In genomic region chr6:167898673-167899311, GRCh38 we compare ENCODE assay signal across 8 cellular contexts.
DNase-seq lines count a peak whose midpoint lies in the region; ATAC-seq and TF ChIP-seq lines count a peak whose summit lies in the region.

No MANE protein-coding gene starts in this region.

- H3K4me1 ChIP-seq in GM23338 (ENCODE audit: insufficient read depth) (no peaks in the 10 kb centered on the region), liver (ENCODE audit: control insufficient read depth in 4 of 4, insufficient read depth in 4 of 4, low read length in 3 of 4) (peaks cover 0 to 10% (median 6%) of the 10 kb centered on the region in 4 donors)

- no peaks in the 10 kb centered on the region for H3K9me2 ChIP-seq in GM23338 (ENCODE audit: insufficient read depth)

- H3K36me3 Mint-ChIP-seq in Calu3 (ENCODE audit: insufficient read depth, unreplicated experiment) (peaks cover 11% of the 10 kb centered on the region), GM23338 (ENCODE audit: low read depth) (peaks cover 46% of the 10 kb centered on the region), MCF 10A (ENCODE audit: insufficient read depth, unreplicated experiment) (peaks cover 39% of the 10 kb centered on the region)
- no peaks in the 10 kb centered on the region for H3K36me3 Mint-ChIP-seq in activated CD4-positive, alpha-beta T cell treated with anti-CD3 and anti-CD28 coated beads, Interleukin-2, amount 10 ng/mL, durations not matched to agents 24 days and 14 days (ENCODE audit: low read depth)

- no peaks in the 10 kb centered on the region; the same call in 1 of the 2 replicates for H4K20me1 ChIP-seq in GM23338 (replicated peaks; ENCODE audit: insufficient read depth)

- DNase-seq in Calu3 (no peak), GM23338 (ENCODE audit: low spot score) (peak; percentile 72), NCI-H2227 (lab: John Stamatoyannopoulos, UW; ENCODE audit: unreplicated experiment) (peak; percentile 24), MCF 10A (ENCODE audit: unreplicated experiment) (peak; percentile 43), mesenteric fat pad (ENCODE audit: low spot score) (no peak)
- no peak for DNase-seq in activated naive CD4-positive, alpha-beta T cell treated with anti-CD3 and anti-CD28 coated beads, Interleukin-2, amount 50 U/mL, for 16 hours
- no peak for DNase-seq in activated CD4-positive, alpha-beta T cell treated with anti-CD3 and anti-CD28 coated beads, Interleukin-2, amount 10 ng/mL, durations not matched to agents 24 days and 14 days

- POLR2A ChIA-PET in MCF 10A (lab: Yijun Ruan, JAX), result interaction anchor here (0.7 to 1.7 kb wide), 2 partner anchors 10 to 55 kb away, joined by 3 to 5 read pairs; no protein-coding TSS in a partner anchor

- H3K4me3 Mint-ChIP-seq in Calu3 (ENCODE audit: low read depth, unreplicated experiment) (no peak overlapping the region), GM23338 (no peak overlapping the region), MCF 10A (ENCODE audit: unreplicated experiment) (no peak overlapping the region)
- H3K4me3 Mint-ChIP-seq in activated CD4-positive, alpha-beta T cell treated with anti-CD3 and anti-CD28 coated beads, Interleukin-2, amount 10 ng/mL, durations not matched to agents 24 days and 14 days, result no peak overlapping the region

- H3K4me2 ChIP-seq in GM23338, result no peak overlapping the region

- H3K4me1 Mint-ChIP-seq in Calu3 (ENCODE audit: low read depth, unreplicated experiment) (peaks cover 5% of the 10 kb centered on the region), GM23338 (no peaks in the 10 kb centered on the region), MCF 10A (ENCODE audit: insufficient read depth, unreplicated experiment) (peaks cover 6% of the 10 kb centered on the region)
- no peaks in the 10 kb centered on the region for H3K4me1 Mint-ChIP-seq in activated CD4-positive, alpha-beta T cell treated with anti-CD3 and anti-CD28 coated beads, Interleukin-2, amount 10 ng/mL, durations not matched to agents 24 days and 14 days

- H3K9ac ChIP-seq in liver (ENCODE audit: low read depth in 1 of 2, low read length in 2 of 2), result no peak overlapping the region

- TF ChIP-seq RAD21 in liver (IDR thresholded peaks at IDR 0.05), result peak; percentile 89 to 90

- 93% methylated on average over 3 of the region's 3 CpGs for WGBS in liver

- TF ChIP-seq CTCF in Calu3 (IDR thresholded peaks at IDR 0.05; ENCODE audit: unreplicated experiment), result peak; percentile 45
- TF ChIP-seq CTCF in GM23338 (conservative IDR thresholded peaks at IDR 0.05; ENCODE audit: low read depth in 2 of 2), result peak; percentile 55 to 86
- peak; percentile 69 for TF ChIP-seq CTCF in MCF 10A (IDR thresholded peaks at IDR 0.05; ENCODE audit: unreplicated experiment)
- TF ChIP-seq CTCF in liver (IDR thresholded peaks at IDR 0.05; ENCODE audit: low read depth, low read length, missing input control), result peak; percentile 74

- H3K36me3 ChIP-seq in GM23338 (ENCODE audit: insufficient read depth) (peaks cover 18% of the 10 kb centered on the region), liver (ENCODE audit: control insufficient read depth in 4 of 4, insufficient read depth in 3 of 4, low read depth in 1 of 4, low read length in 3 of 4) (peaks cover 0 to 3% (median 2%) of the 10 kb centered on the region in 4 donors)

- H3K9me3 ChIP-seq in liver (ENCODE audit: control insufficient read depth in 4 of 4, low read length in 3 of 4), result no peaks in the 10 kb centered on the region

- intact Hi-C loops in Calu3 (cut with micrococcal nuclease; ENCODE audit: unreplicated experiment), result loop anchor here (1.0 to 5.0 kb wide), 2 partner anchors 66 to 396 kb away; no protein-coding TSS in a partner anchor
- intact Hi-C loops in MCF 10A (cut with micrococcal nuclease), result loop anchor here (1.0 kb wide), 2 partner anchors 396 to 413 kb away; no protein-coding TSS in a partner anchor
- intact Hi-C loops in activated CD4-positive, alpha-beta T cell treated with anti-CD3 and anti-CD28 coated beads, Interleukin-2, amount 10 ng/mL, durations not matched to agents 24 days and 14 days (cut with micrococcal nuclease), result loop anchor here (2.0 to 10.0 kb wide), 3 partner anchors 71 to 414 kb away; partner anchors contain the start of gene AFDN

- H3K27ac Mint-ChIP-seq in Calu3 (ENCODE audit: unreplicated experiment) (no peak overlapping the region), GM23338 (0 out of 2 replicates have a peak overlapping the region, but pooled peaks have one; percentile 23), MCF 10A (ENCODE audit: low read depth, unreplicated experiment) (no peak overlapping the region)
- no peak overlapping the region for H3K27ac Mint-ChIP-seq in activated CD4-positive, alpha-beta T cell treated with anti-CD3 and anti-CD28 coated beads, Interleukin-2, amount 10 ng/mL, durations not matched to agents 24 days and 14 days

- no peaks in the 10 kb centered on the region for H3K9me3 Mint-ChIP-seq in Calu3 (ENCODE audit: low read depth, unreplicated experiment)
- H3K9me3 Mint-ChIP-seq in GM23338, result no peaks in the 10 kb centered on the region
- no peaks in the 10 kb centered on the region for H3K9me3 Mint-ChIP-seq in MCF 10A (ENCODE audit: unreplicated experiment)
- no peaks in the 10 kb centered on the region for H3K9me3 Mint-ChIP-seq in activated CD4-positive, alpha-beta T cell treated with anti-CD3 and anti-CD28 coated beads, Interleukin-2, amount 10 ng/mL, durations not matched to agents 24 days and 14 days

- no peak overlapping the region for H3K4me3 ChIP-seq in GM23338
- H3K4me3 ChIP-seq in liver (ENCODE audit: low read depth in 1 of 3, low read length in 3 of 3), result no peak overlapping the region

- CTCF ChIA-PET in Calu3 (lab: Charles Lee) (interaction anchor here (0.5 to 1.4 kb wide), 2 partner anchors 243 to 413 kb away, joined by 3 to 9 read pairs; no protein-coding TSS in a partner anchor), MCF 10A (lab: Yijun Ruan, JAX) (interaction anchor here (0.7 to 1.0 kb wide), 3 partner anchors 71 to 743 kb away, joined by 3 read pairs; no protein-coding TSS in a partner anchor)

- no peak overlapping the region for H2AFZ ChIP-seq in GM23338

- peaks cover 12% of the 10 kb centered on the region; the same call in 1 of the 2 replicates for H3K79me2 ChIP-seq in GM23338 (replicated peaks; ENCODE audit: insufficient read depth)

- no peak overlapping the region for H3K27ac ChIP-seq in GM23338 (ENCODE audit: low read depth)
- no peak overlapping the region for H3K27ac ChIP-seq in liver (ENCODE audit: low read depth in 1 of 2, low read length in 2 of 2)

- no peaks in the 10 kb centered on the region for H3F3A ChIP-seq in GM23338 (replicated peaks; ENCODE audit: low read depth)

- H3K27me3 ChIP-seq in GM23338 (ENCODE audit: insufficient read depth) (no peaks in the 10 kb centered on the region), liver (ENCODE audit: control insufficient read depth in 4 of 4, insufficient read depth in 4 of 4, low read length in 3 of 4) (no peaks in the 10 kb centered on the region)

- H3K27me3 Mint-ChIP-seq in Calu3 (ENCODE audit: unreplicated experiment) (no peaks in the 10 kb centered on the region), GM23338 (ENCODE audit: insufficient read depth, low read depth, poor library complexity) (peaks cover 2% of the 10 kb centered on the region), MCF 10A (ENCODE audit: insufficient read depth, unreplicated experiment) (no peaks in the 10 kb centered on the region)
- no peaks in the 10 kb centered on the region for H3K27me3 Mint-ChIP-seq in activated CD4-positive, alpha-beta T cell treated with anti-CD3 and anti-CD28 coated beads, Interleukin-2, amount 10 ng/mL, durations not matched to agents 24 days and 14 days

- ATAC-seq in GM23338, result peak; percentile 48; the same call in 2 of the 3 replicates

- BruUV-seq in Calu3 (replicated peaks; lab: Mats Ljungman, UMichigan), result no TSS peak
- no TSS peak for BruUV-seq in MCF 10A (replicated peaks; lab: Mats Ljungman, UMichigan)

TF ChIP-seq in GM23338, 12 proteins besides CTCF, POLR2A, EP300 and RAD21 (continues in another document):
- TF ChIP-seq JUNB (IDR thresholded peaks at IDR 0.05; ENCODE audit: unreplicated experiment) (no peak), STAT1 (IDR thresholded peaks at IDR 0.05; ENCODE audit: unreplicated experiment) (no peak), ETS1 (IDR thresholded peaks at IDR 0.05) (no peak), NANOG (IDR thresholded peaks at IDR 0.05; ENCODE audit: borderline replicate concordance) (no peak)

TF ChIP-seq in liver, 16 proteins besides CTCF, POLR2A, EP300 and RAD21:
- no peak for TF ChIP-seq ATF3 (IDR thresholded peaks at IDR 0.05)
- no peak for TF ChIP-seq RXRA (IDR thresholded peaks at IDR 0.05)

Comparison
In these comparisons a context has a peak if more than half of its experiments do, and no peak if none do; other contexts are left out.
1. DNase-seq: peak in GM23338 (single experiment), NCI-H2227 (single experiment) and MCF 10A (single experiment); none in Calu3 (single experiment), activated naive CD4-positive, alpha-beta T cell treated with anti-CD3 and anti-CD28 coated beads, Interleukin-2, amount 50 U/mL, for 16 hours (single experiment), activated CD4-positive, alpha-beta T cell treated with anti-CD3 and anti-CD28 coated beads, Interleukin-2, amount 10 ng/mL, durations not matched to agents 24 days and 14 days (single experiment) and mesenteric fat pad (single experiment).
2. Peak in every context shown above with its lines, with median percentiles within 50 percentile points of each other: CTCF ChIP-seq.